ENCODE assay signal across 9 cellular contexts in genomic region chr5:56094579-56095361, GRCh38.
DNase-seq lines count a peak whose midpoint lies in the region; ATAC-seq and TF ChIP-seq lines count a peak whose summit lies in the region.
"Had no signal": no experiment of that assay in that cellular context is flagged by ENCODE, and none has a peak within 500 bp of the region (broad histone marks: within the 10 kb centered on the region; RNA-seq: fewer than 3 reads in every experiment).

No MANE protein-coding gene starts in this region.

- peaks cover 72% of the 10 kb centered on the region for H3K4me1 Mint-ChIP-seq in CD8-positive, alpha-beta T cell (ENCODE audit: low read depth)
- H3K4me1 Mint-ChIP-seq in nephron progenitor cell: peaks cover 12% of the 10 kb centered on the region
- no peaks in the 10 kb centered on the region for H3K4me1 Mint-ChIP-seq in neural progenitor cell

- intact Hi-C loops in CD8-positive, alpha-beta T cell (cut with DNase I, micrococcal nuclease): loop anchor here (1.0 to 5.0 kb wide), 2 partner anchors 11 to 37 kb away; no protein-coding TSS in a partner anchor

- H3K27me3 Mint-ChIP-seq in CD8-positive, alpha-beta T cell (ENCODE audit: low read depth): no peaks in the 10 kb centered on the region
- H3K27me3 Mint-ChIP-seq in nephron progenitor cell (ENCODE audit: low read depth, poor library complexity): no peaks in the 10 kb centered on the region
- H3K27me3 Mint-ChIP-seq in neural progenitor cell (ENCODE audit: insufficient read depth, low read depth): no peaks in the 10 kb centered on the region

- no peaks in the 10 kb centered on the region for H3K9me3 ChIP-seq in CD8-positive, alpha-beta T cell (ENCODE audit: low read length)
- no peaks in the 10 kb centered on the region for H3K9me3 ChIP-seq in neural progenitor cell (ENCODE audit: low read depth)

- H3K36me3 Mint-ChIP-seq in CD8-positive, alpha-beta T cell: no peaks in the 10 kb centered on the region
- H3K36me3 Mint-ChIP-seq in nephron progenitor cell (ENCODE audit: low read depth) (no peaks in the 10 kb centered on the region), neural progenitor cell (no peaks in the 10 kb centered on the region)

- H3K79me2 ChIP-seq in neural progenitor cell (ENCODE audit: low read depth): no peaks in the 10 kb centered on the region

- no peak overlapping the region for H3K9ac ChIP-seq in neural progenitor cell

- H3K4me3 ChIP-seq in CD8-positive, alpha-beta T cell (ENCODE audit: low read depth, low read length): no peak overlapping the region
- H3K4me3 ChIP-seq in neural progenitor cell: no peak overlapping the region

- H3K4me1 ChIP-seq in CD8-positive, alpha-beta T cell (ENCODE audit: insufficient read depth, low read length): peaks cover 89% of the 10 kb centered on the region
- H3K4me1 ChIP-seq in neural progenitor cell: no peaks in the 10 kb centered on the region

- peak overlapping the region; percentile 42 for H3K27ac Mint-ChIP-seq in CD8-positive, alpha-beta T cell
- H3K27ac Mint-ChIP-seq in nephron progenitor cell (peak overlapping the region; percentile 42), neural progenitor cell (no peak overlapping the region)

- no peaks in the 10 kb centered on the region for H3K27me3 ChIP-seq in CD8-positive, alpha-beta T cell (ENCODE audit: insufficient read depth, low read length)
- no peaks in the 10 kb centered on the region for H3K27me3 ChIP-seq in neural progenitor cell

- no peak overlapping the region for H3K4me2 ChIP-seq in neural progenitor cell

- H2AFZ ChIP-seq in neural progenitor cell (replicated peaks): no peak overlapping the region

- no peaks in the 10 kb centered on the region for H3K9me3 Mint-ChIP-seq in CD8-positive, alpha-beta T cell
- no peaks in the 10 kb centered on the region for H3K9me3 Mint-ChIP-seq in nephron progenitor cell
- no peaks in the 10 kb centered on the region for H3K9me3 Mint-ChIP-seq in neural progenitor cell

- no peak overlapping the region for H3K27ac ChIP-seq in CD8-positive, alpha-beta T cell (ENCODE audit: low read depth, low read length)
- H3K27ac ChIP-seq in neural progenitor cell: no peak overlapping the region

- POLR2A ChIA-PET in CD8-positive, alpha-beta T cell (lab: Charles Lee): interaction anchor here (0.6 to 0.9 kb wide), 2 partner anchors 47 to 53 kb away, joined by 3 read pairs; no protein-coding TSS in a partner anchor

- no peak for DNase-seq in CD8-positive, alpha-beta T cell
- DNase-seq in activated CD4-positive, alpha-beta T cell treated with anti-CD3 and anti-CD28 coated beads for 4 hours: peak; percentile 74 to 78
- DNase-seq in nephron progenitor cell: no peak
- no peak for DNase-seq in NCI-H524 (lab: John Stamatoyannopoulos, UW)
- DNase-seq in central memory CD4-positive, alpha-beta T cell: no peak
- DNase-seq in neural progenitor cell (ENCODE audit: low spot score): no peak
- no peak for DNase-seq in SW 1271 (lab: John Stamatoyannopoulos, UW)
- DNase-seq: activated gamma-delta T cell treated with Interleukin-2 at 50 U/mL for 16 hours had no signal

- ATAC-seq in CD8-positive, alpha-beta T cell: no peak
- peak; percentile 46 for ATAC-seq in HG02678 (IDR thresholded peaks at IDR 0.05; ENCODE audit: unreplicated experiment)

- TF ChIP-seq CTCF in CD8-positive, alpha-beta T cell (IDR thresholded peaks at IDR 0.05): no peak
- TF ChIP-seq CTCF in nephron progenitor cell (IDR thresholded peaks at IDR 0.05) (no peak), neural progenitor cell (IDR thresholded peaks at IDR 0.05) (no peak)

- no peaks in the 10 kb centered on the region for H4K20me1 ChIP-seq in neural progenitor cell (ENCODE audit: low read depth)

- CTCF ChIA-PET in CD8-positive, alpha-beta T cell (lab: Charles Lee): interaction anchor here (0.7 kb wide), 1 partner anchor 106 kb away, joined by 3 read pairs; no protein-coding TSS in a partner anchor

- H3K36me3 ChIP-seq in CD8-positive, alpha-beta T cell (ENCODE audit: insufficient read depth, low read length): no peaks in the 10 kb centered on the region
- H3K36me3 ChIP-seq in neural progenitor cell: no peaks in the 10 kb centered on the region

- H3K4me3 Mint-ChIP-seq in CD8-positive, alpha-beta T cell: no peak overlapping the region
- H3K4me3 Mint-ChIP-seq in nephron progenitor cell (no peak overlapping the region), neural progenitor cell (no peak overlapping the region)

- H3F3A ChIP-seq in neural progenitor cell (ENCODE audit: low read depth): no peaks in the 10 kb centered on the region

Comparison
In these comparisons a context has a peak if more than half of its experiments do, and no peak if none do; other contexts are left out.
1. DNase-seq: peak in activated CD4-positive, alpha-beta T cell treated with anti-CD3 and anti-CD28 coated beads for 4 hours (2 of 2); none in CD8-positive, alpha-beta T cell (0 of 7), nephron progenitor cell (single experiment), NCI-H524 (0 of 2), central memory CD4-positive, alpha-beta T cell (single experiment), neural progenitor cell (single experiment) and SW 1271 (0 of 2).